ENCODE assay signal across 35 cellular contexts in genomic region chrX:46647251-46647650, GRCh38.
DNase-seq lines count a peak whose midpoint lies in the region; ATAC-seq and TF ChIP-seq lines count a peak whose summit lies in the region.
"Had no signal": no experiment of that assay in that cellular context is flagged by ENCODE, and none has a peak within 500 bp of the region (broad histone marks: within the 10 kb centered on the region; RNA-seq: fewer than 3 reads in every experiment).

No MANE protein-coding gene starts in this region.

- H3K9ac ChIP-seq in NT2/D1 (ENCODE audit: insufficient read length, low read depth) (peak overlapping the region; percentile 61), neural progenitor cell (no peak overlapping the region)

- H3K4me3 Mint-ChIP-seq in neural progenitor cell = no peak overlapping the region
- H3K4me3 Mint-ChIP-seq: activated CD4-positive, alpha-beta memory T cell treated with anti-CD3 and anti-CD28 coated beads for 36 hours; activated naive CD4-positive, alpha-beta T cell treated with anti-CD3 and anti-CD28 coated beads for 36 hours; CD14-positive monocyte; central memory CD8-positive, alpha-beta T cell; nephron progenitor cell; stimulated activated memory B cell treated with anti-CD40 and anti-IgM and Interleukin-4, amounts not matched to agents 10 μg/mL and 1 μg/mL and 100 μg/mL, for 72 hours; T-helper 17 cell; type B pancreatic cell had no signal

- no peak overlapping the region for H2AFZ ChIP-seq in neural progenitor cell (replicated peaks)
- H2AFZ ChIP-seq: PC-9 had no signal

- no peak for TF ChIP-seq POLR2A in thyroid gland (IDR thresholded peaks at IDR 0.05)

- TF ChIP-seq CTCF in neural progenitor cell (IDR thresholded peaks at IDR 0.05) = no peak
- no peak for TF ChIP-seq CTCF in thyroid gland (IDR thresholded peaks at IDR 0.05)

- intact Hi-C loops in thyroid gland (cut with DNase I) (no loop called here), Right ventricle myocardium inferior (cut with DNase I) (loop anchor here (10.0 kb wide), 1 partner anchor 202 kb away; no protein-coding TSS in a partner anchor)

- H3K27me3 Mint-ChIP-seq in neural progenitor cell (ENCODE audit: insufficient read depth, low read depth) = peaks cover 3% of the 10 kb centered on the region
- H3K27me3 Mint-ChIP-seq: activated CD4-positive, alpha-beta memory T cell treated with anti-CD3 and anti-CD28 coated beads for 36 hours; central memory CD8-positive, alpha-beta T cell; stimulated activated memory B cell treated with anti-CD40 and anti-IgM and Interleukin-4, amounts not matched to agents 10 μg/mL and 1 μg/mL and 100 μg/mL, for 72 hours; T-helper 17 cell; type B pancreatic cell had no signal

- peaks cover 6% of the 10 kb centered on the region for H3K36me3 Mint-ChIP-seq in neural progenitor cell
- H3K36me3 Mint-ChIP-seq: CD14-positive monocyte, type B pancreatic cell had no signal

- H3K27ac ChIP-seq in neural progenitor cell = no peak overlapping the region
- H3K27ac ChIP-seq in thyroid gland = no peak overlapping the region
- H3K27ac ChIP-seq: adrenal gland, esophagus muscularis mucosa, gastrocnemius medialis, pancreas, PC-9, skin epidermis had no signal

- H3K27me3 ChIP-seq in NT2/D1 (ENCODE audit: insufficient read depth, insufficient read length) = no peaks in the 10 kb centered on the region
- H3K27me3 ChIP-seq in neural progenitor cell = no peaks in the 10 kb centered on the region
- no peaks in the 10 kb centered on the region for H3K27me3 ChIP-seq in thyroid gland
- H3K27me3 ChIP-seq: esophagus muscularis mucosa, gastrocnemius medialis had no signal

- no peaks in the 10 kb centered on the region for H4K20me1 ChIP-seq in neural progenitor cell (ENCODE audit: low read depth)

- peak; percentile 19 for DNase-seq in EH (ENCODE audit: low read depth)
- DNase-seq in NT2/D1 (ENCODE audit: low read depth, low spot score) = no peak
- peak; percentile 29 for DNase-seq in fibroblast of peridontal ligament (ENCODE audit: extremely low read depth)
- DNase-seq in neural progenitor cell (ENCODE audit: low spot score) = peak; percentile 21
- DNase-seq in thyroid gland = no peak
- no peak for DNase-seq in Right ventricle myocardium inferior (ENCODE audit: missing footprints)
- no peak for DNase-seq in DMS153 treated with DMSO at 0.1 percent for 48 hours (lab: John Stamatoyannopoulos, UW; ENCODE audit: unreplicated experiment)
- DNase-seq: ACHN; activated CD4-positive, alpha-beta memory T cell treated with anti-CD3 and anti-CD28 coated beads for 36 hours; activated CD8-positive, alpha-beta memory T cell treated with anti-CD3 and anti-CD28 coated beads, Interleukin-2, amount 50 U/mL, for 4 hours; activated naive CD4-positive, alpha-beta T cell treated with anti-CD3 and anti-CD28 coated beads for 36 hours; adrenal gland; Calu3; DND-41; gastrocnemius medialis; KBM-7; NCI-H1092 treated with DMSO at 0.1 percent for 48 hours; NCI-H187 treated with DMSO at 0.1 percent for 48 hours; NCI-H524 treated with DMSO at 0.1 percent for 48 hours; nephron progenitor cell; pancreas; PC-9; retina; T-helper 17 cell had no signal

- H3F3A ChIP-seq in neural progenitor cell (ENCODE audit: low read depth) = peaks cover 32% of the 10 kb centered on the region

- H3K36me3 ChIP-seq in NT2/D1 (ENCODE audit: insufficient read depth, insufficient read length, low read length) (peaks cover 16% of the 10 kb centered on the region), neural progenitor cell (no peaks in the 10 kb centered on the region), thyroid gland (no peaks in the 10 kb centered on the region)
- H3K36me3 ChIP-seq: adrenal gland, esophagus muscularis mucosa, gastrocnemius medialis, pancreas had no signal

- ATAC-seq in GM18858 (IDR thresholded peaks at IDR 0.05; ENCODE audit: unreplicated experiment) (no peak), Right ventricle myocardium inferior (no peak)
- ATAC-seq: activated CD4-positive, CD25-positive, alpha-beta regulatory T cell treated with anti-CD3 and anti-CD28 coated beads, Interleukin-2, amount 50 U/mL, for 24 hours; gastrocnemius medialis; HCT116; pancreas; SK-N-SH treated with all-trans-retinoic acid at 6 μM for 48 hours; stimulated activated memory B cell treated with anti-CD40 and anti-IgM and Interleukin-4, amounts not matched to agents 10 μg/mL and 1 μg/mL and 100 μg/mL, for 72 hours; T-helper 17 cell had no signal

- H3K4me1 ChIP-seq in NT2/D1 (ENCODE audit: insufficient read depth, insufficient read length) (peaks cover 15% of the 10 kb centered on the region), neural progenitor cell (peaks cover 36% of the 10 kb centered on the region), thyroid gland (peaks cover 18 to 33% of the 10 kb centered on the region in 2 donors)
- H3K4me1 ChIP-seq: pancreas had no signal

- peaks cover 2% of the 10 kb centered on the region for H3K9me3 Mint-ChIP-seq in neural progenitor cell
- H3K9me3 Mint-ChIP-seq: activated CD4-positive, alpha-beta memory T cell treated with anti-CD3 and anti-CD28 coated beads for 36 hours; activated naive CD4-positive, alpha-beta T cell treated with anti-CD3 and anti-CD28 coated beads for 36 hours; central memory CD8-positive, alpha-beta T cell; stimulated activated memory B cell treated with anti-CD40 and anti-IgM and Interleukin-4, amounts not matched to agents 10 μg/mL and 1 μg/mL and 100 μg/mL, for 72 hours; type B pancreatic cell had no signal

- no peaks in the 10 kb centered on the region for H3K79me2 ChIP-seq in neural progenitor cell (ENCODE audit: low read depth)

- H3K4me3 ChIP-seq in NT2/D1 (ENCODE audit: insufficient read length, low read depth) (no peak overlapping the region), neural progenitor cell (no peak overlapping the region), thyroid gland (replicated peaks in 1 of 3) (no peak overlapping the region)
- H3K4me3 ChIP-seq: adrenal gland, esophagus muscularis mucosa, gastrocnemius medialis, lung, pancreas, PC-9, skin epidermis had no signal

- 77 to 84% methylated on average over 5 of the region's 5 CpGs for WGBS in thyroid gland, 2 donors

- H3K4me2 ChIP-seq in neural progenitor cell = peak overlapping the region; percentile 31
- H3K4me2 ChIP-seq: PC-9 had no signal

- H3K27ac Mint-ChIP-seq in neural progenitor cell = no peak overlapping the region
- H3K27ac Mint-ChIP-seq: activated CD4-positive, alpha-beta memory T cell treated with anti-CD3 and anti-CD28 coated beads for 36 hours; activated naive CD4-positive, alpha-beta T cell treated with anti-CD3 and anti-CD28 coated beads for 36 hours; CD14-positive monocyte; nephron progenitor cell; stimulated activated memory B cell treated with anti-CD40 and anti-IgM and Interleukin-4, amounts not matched to agents 10 μg/mL and 1 μg/mL and 100 μg/mL, for 72 hours; T-helper 17 cell; type B pancreatic cell had no signal

- H3K9me3 ChIP-seq in NT2/D1 (ENCODE audit: insufficient read depth, low read length) = no peaks in the 10 kb centered on the region
- no peaks in the 10 kb centered on the region for H3K9me3 ChIP-seq in neural progenitor cell (ENCODE audit: low read depth)
- no peaks in the 10 kb centered on the region for H3K9me3 ChIP-seq in thyroid gland
- H3K9me3 ChIP-seq: adrenal gland, esophagus muscularis mucosa, gastrocnemius medialis, pancreas had no signal

- H3K4me1 Mint-ChIP-seq in neural progenitor cell = peaks cover 34% of the 10 kb centered on the region
- H3K4me1 Mint-ChIP-seq: central memory CD8-positive, alpha-beta T cell; T-helper 17 cell had no signal

Comparison
In these comparisons a context has a peak if more than half of its experiments do, and no peak if none do; other contexts are left out.
1. DNase-seq: peak in EH (single experiment), fibroblast of peridontal ligament (single experiment) and neural progenitor cell (single experiment); none in NT2/D1 (single experiment), thyroid gland (0 of 2), Right ventricle myocardium inferior (single experiment) and DMS153 treated with DMSO at 0.1 percent for 48 hours (single experiment).